In genomic region chr16:56960681-56961281, GRCh38 we compare ENCODE assay signal across 28 cellular contexts. TPM values are rescaled to one million over a fixed set of nuclear protein-coding genes. Genes with fewer than 3 reads are reported as not detected.
A peak's percentile ranks its signal among the peaks of the same experiment; 100 is the strongest.
DNase-seq lines count a peak whose midpoint lies in the region; ATAC-seq and TF ChIP-seq lines count a peak whose summit lies in the region.
"Had no signal": no experiment of that assay in that cellular context is flagged by ENCODE, and none has a peak within 500 bp of the region (broad histone marks: within the 10 kb centered on the region; RNA-seq: fewer than 3 reads in every experiment).

No MANE protein-coding gene starts in this region.

- TF ChIP-seq CTCF in left ventricle myocardium inferior (IDR thresholded peaks at IDR 0.05; ENCODE audit: borderline replicate concordance) (no peak), choroid plexus epithelial cell (conservative IDR thresholded peaks at IDR 0.05; ENCODE audit: low read depth, low read length) (no peak), nephron (IDR thresholded peaks at IDR 0.05; ENCODE audit: unreplicated experiment in 3 of 3) (no peak), prostate gland (IDR thresholded peaks at IDR 0.05) (no peak)

- H3K27ac ChIP-seq in left ventricle myocardium inferior (replicated peaks) (peak overlapping the region; percentile 71), aorta (ENCODE audit: low read depth in 1 of 2, low read length in 2 of 2) (no peak overlapping the region), prostate gland (no peak overlapping the region)
- H3K27ac ChIP-seq: A549 had no signal

- no peaks in the 10 kb centered on the region for H3K9me3 Mint-ChIP-seq in nephron
- H3K9me3 Mint-ChIP-seq: activated CD4-positive, alpha-beta memory T cell treated with anti-CD3 and anti-CD28 coated beads, Interleukin-2, amount 10 ng/mL, durations not matched to agents 7 days and 5 days; activated naive CD4-positive, alpha-beta T cell treated with anti-CD3 and anti-CD28 coated beads, Interleukin-2, amount 50 U/mL, for 24 hours; activated T-helper 2 cell treated with anti-CD3 and anti-CD28 coated beads, Interferon-gamma antibody, Interleukin-2, Interleukin-4, amounts not matched to agents 10 μg/mL and 5 μg/mL and 100 μg/mL, durations not matched to agents 14 hours and 24 hours and 36 hours; IgD-negative memory B cell; neural crest cell had no signal

- 56 to 65% methylated on average over 13 of the region's 13 CpGs for WGBS in aorta, 2 donors
- 85% methylated on average over 13 of the region's 13 CpGs for WGBS in prostate gland

- TF ChIP-seq POLR2A in prostate gland (IDR thresholded peaks at IDR 0.05): no peak

- peak overlapping the region; percentile 43 to 83 (median 82) for H3K27ac Mint-ChIP-seq in nephron
- H3K27ac Mint-ChIP-seq: activated CD4-positive, alpha-beta memory T cell treated with anti-CD3 and anti-CD28 coated beads, Interleukin-2, amount 10 ng/mL, durations not matched to agents 7 days and 5 days; activated naive CD4-positive, alpha-beta T cell treated with anti-CD3 and anti-CD28 coated beads, Interleukin-2, amount 50 U/mL, for 24 hours; activated T-helper 2 cell treated with anti-CD3 and anti-CD28 coated beads, Interferon-gamma antibody, Interleukin-2, Interleukin-4, amounts not matched to agents 10 μg/mL and 5 μg/mL and 100 μg/mL, durations not matched to agents 14 hours and 24 hours and 36 hours; B cell; T-helper 17 cell had no signal

- ATAC-seq in Right ventricle myocardium superior (ENCODE audit: poor library complexity) (no peak), aorta (ENCODE audit: low FRiP score) (no peak)
- ATAC-seq: A549, SK-N-SH treated with all-trans-retinoic acid at 6 μM for 48 hours, T-helper 17 cell had no signal

- no peaks in the 10 kb centered on the region for H3K36me3 ChIP-seq in left ventricle myocardium inferior
- H3K36me3 ChIP-seq in aorta (ENCODE audit: control insufficient read depth in 1 of 2, insufficient read depth in 2 of 2, low read length in 1 of 2): no peaks in the 10 kb centered on the region
- H3K36me3 ChIP-seq in prostate gland: no peaks in the 10 kb centered on the region
- H3K36me3 ChIP-seq: tibial nerve had no signal

- H3K27me3 Mint-ChIP-seq in nephron (ENCODE audit: low read depth): no peaks in the 10 kb centered on the region
- H3K27me3 Mint-ChIP-seq: activated naive CD4-positive, alpha-beta T cell treated with anti-CD3 and anti-CD28 coated beads, Interleukin-2, amount 50 U/mL, for 24 hours; B cell; IgD-negative memory B cell; T-helper 17 cell had no signal

- H3K9me3 ChIP-seq in left ventricle myocardium inferior (replicated peaks) (no peaks in the 10 kb centered on the region), aorta (ENCODE audit: control insufficient read depth, low read length) (no peaks in the 10 kb centered on the region), prostate gland (no peaks in the 10 kb centered on the region)
- H3K9me3 ChIP-seq: A549, tibial nerve had no signal

- intact Hi-C loops in left ventricle myocardium inferior (cut with micrococcal nuclease): no loop called here
- intact Hi-C loops in Right ventricle myocardium superior (cut with DNase I): no loop called here
- intact Hi-C loops in aorta (cut with DNase I): loop anchor here (10.0 kb wide), 1 partner anchor 84 kb away; no protein-coding TSS in a partner anchor
- intact Hi-C loops in prostate gland (cut with DNase I): no loop called here

- no peak overlapping the region for H3K4me3 Mint-ChIP-seq in nephron
- H3K4me3 Mint-ChIP-seq: activated CD4-positive, alpha-beta memory T cell treated with anti-CD3 and anti-CD28 coated beads, Interleukin-2, amount 10 ng/mL, durations not matched to agents 7 days and 5 days; activated naive CD4-positive, alpha-beta T cell treated with anti-CD3 and anti-CD28 coated beads, Interleukin-2, amount 50 U/mL, for 24 hours; B cell; IgD-negative memory B cell; neural crest cell; T-helper 17 cell had no signal

- H3K27me3 ChIP-seq in left ventricle myocardium inferior (ENCODE audit: low read depth) (no peaks in the 10 kb centered on the region), aorta (ENCODE audit: control insufficient read depth in 1 of 2, insufficient read depth in 2 of 2, low read length in 1 of 2) (no peaks in the 10 kb centered on the region), prostate gland (replicated peaks; ENCODE audit: insufficient read depth) (no peaks in the 10 kb centered on the region)
- H3K27me3 ChIP-seq: tibial nerve had no signal

- no peaks in the 10 kb centered on the region for H3K36me3 Mint-ChIP-seq in nephron (ENCODE audit: low read depth)
- H3K36me3 Mint-ChIP-seq: activated naive CD4-positive, alpha-beta T cell treated with anti-CD3 and anti-CD28 coated beads, Interleukin-2, amount 50 U/mL, for 24 hours; IgD-negative memory B cell had no signal

- DNase-seq in left ventricle myocardium inferior (no peak), Right ventricle myocardium superior (no peak), choroid plexus epithelial cell (ENCODE audit: low read depth) (peak; percentile 46), aorta (peak; percentile 41 to 66), prostate gland (ENCODE audit: low spot score) (no peak), cortex of kidney (lab: John Stamatoyannopoulos, UW) (no peak)
- DNase-seq in stimulated activated CD4-positive, alpha-beta T cell treated with anti-CD3 and anti-CD28 coated beads, Interleukin-4, amount 100 ng/mL, for 1 hour: no peak
- DNase-seq: activated CD4-positive, alpha-beta memory T cell treated with anti-CD3 and anti-CD28 coated beads, Interleukin-2, amount 10 ng/mL, durations not matched to agents 7 days and 5 days; activated CD4-positive, alpha-beta T cell treated with anti-CD3 and anti-CD28 coated beads for 1 hour; activated CD8-positive, alpha-beta memory T cell treated with anti-CD3 and anti-CD28 coated beads, Interleukin-2, amount 50 U/mL, for 48 hours; cerebellar nuclear complex; GF-D8; NCI-H1105; NCI-H1930; stimulated activated CD8-positive, alpha-beta memory T cell treated with anti-CD3 and anti-CD28 coated beads, Interleukin-4, amount 100 ng/mL, for 48 hours; T-helper 17 cell had no signal

- H3K4me3 ChIP-seq in left ventricle myocardium inferior (no peak overlapping the region), choroid plexus epithelial cell (ENCODE audit: low read depth, low read length) (no peak overlapping the region), aorta (ENCODE audit: low read length in 2 of 2) (no peak overlapping the region), prostate gland (no peak overlapping the region)
- H3K4me3 ChIP-seq: A549, tibial nerve had no signal

- H3K4me1 ChIP-seq in left ventricle myocardium inferior: peaks cover 52% of the 10 kb centered on the region
- H3K4me1 ChIP-seq in aorta (ENCODE audit: control insufficient read depth in 1 of 2, insufficient read depth in 2 of 2, low read length in 2 of 2): no peaks in the 10 kb centered on the region
- no peaks in the 10 kb centered on the region for H3K4me1 ChIP-seq in prostate gland (replicated peaks)

- peaks cover 18% of the 10 kb centered on the region for H3K4me1 Mint-ChIP-seq in nephron
- H3K4me1 Mint-ChIP-seq: neural crest cell had no signal

RNA-seq across cellular contexts. Expression of gene CETP, which starts 1.0 kb away (rescaled TPM):
- total RNA-seq in left ventricle myocardium inferior (0.16 TPM), Right ventricle myocardium superior (0.24 TPM), aorta (1 to 10 TPM in 1 of 2 donors, under 1 TPM in 1; 0.49 to 1.3 TPM), prostate gland (under 1 TPM in 1 of 2 donors, not detected in 1; 0.40 TPM)
- not detected for polyA plus RNA-seq in aorta
- total RNA-seq: activated CD4-positive, alpha-beta memory T cell treated with anti-CD3 and anti-CD28 coated beads, Interleukin-2, amount 10 ng/mL, durations not matched to agents 7 days and 5 days; activated T-helper 2 cell treated with anti-CD3 and anti-CD28 coated beads, Interferon-gamma antibody, Interleukin-2, Interleukin-4, amounts not matched to agents 10 μg/mL and 5 μg/mL and 100 μg/mL, durations not matched to agents 14 hours and 24 hours and 36 hours; astrocyte; H4; kidney epithelial cell; neural crest cell; tibial nerve had no signal
- polyA plus RNA-seq: A549 had no signal

RNA-seq across cellular contexts. Expression of gene NLRC5, which starts 28.6 kb away (rescaled TPM):
- total RNA-seq in left ventricle myocardium inferior: 6.6 TPM
- 9.9 TPM for total RNA-seq in Right ventricle myocardium superior
- 10 to 100 TPM; 49.3 to 82.9 TPM for total RNA-seq in aorta
- polyA plus RNA-seq in aorta: 10 to 100 TPM in 1 of 2 donors, 1 to 10 TPM in 1; 4.9 to 22.6 TPM
- 10 to 100 TPM in 1 of 2 donors, 1 to 10 TPM in 1; 9.5 to 31.2 TPM for total RNA-seq in prostate gland

RNA-seq across cellular contexts. Expression of gene HERPUD1, which starts 28.8 kb away (rescaled TPM):
- total RNA-seq in left ventricle myocardium inferior: 119 TPM
- 105 TPM for total RNA-seq in Right ventricle myocardium superior
- 100 to 1,000 TPM; 152 to 173 TPM for total RNA-seq in aorta
- 10 to 100 TPM; 52.5 to 64.1 TPM for polyA plus RNA-seq in aorta
- total RNA-seq in prostate gland: 100 to 1,000 TPM; 365 to 952 TPM

Comparison
In these comparisons a context has a peak if more than half of its experiments do, and no peak if none do; other contexts are left out.
1. DNase-seq: peak in choroid plexus epithelial cell (single experiment) and aorta (2 of 2); none in left ventricle myocardium inferior (single experiment), Right ventricle myocardium superior (single experiment), stimulated activated CD4-positive, alpha-beta T cell treated with anti-CD3 and anti-CD28 coated beads, Interleukin-4, amount 100 ng/mL, for 1 hour (single experiment), prostate gland (single experiment) and cortex of kidney (single experiment).
2. intact Hi-C loops: an anchor here in aorta (10.0 kb wide); none called in left ventricle myocardium inferior, Right ventricle myocardium superior and prostate gland.